14 cellular contexts compared by ENCODE assay signal in genomic region chr2:55865095-55865835, GRCh38. TPM values are rescaled to one million over a fixed set of nuclear protein-coding genes. Genes with fewer than 3 reads are reported as not detected.
A peak's percentile ranks its signal among the peaks of the same experiment; 100 is the strongest.
DNase-seq lines count a peak whose midpoint lies in the region; ATAC-seq, FAIRE-seq and TF ChIP-seq lines count a peak whose summit lies in the region.
"Had no signal": no experiment of that assay in that cellular context is flagged by ENCODE, and none has a peak within 500 bp of the region (broad histone marks: within the 10 kb centered on the region; RNA-seq: fewer than 3 reads in every experiment).

No MANE protein-coding gene starts in this region.

- H3K27ac ChIP-seq in A549, result peak overlapping the region; percentile 89 to 90
- no peak overlapping the region for H3K27ac ChIP-seq in PC-9
- H3K27ac ChIP-seq in coronary artery, result peak overlapping the region; percentile 81 to 91
- peak overlapping the region; percentile 52 for H3K27ac ChIP-seq in mesodermal cell (ENCODE audit: low read depth, low read length, severe bottlenecking)
- H3K27ac ChIP-seq in CD8-positive, alpha-beta T cell (ENCODE audit: low read depth, low read length), result no peak overlapping the region

- POLR2A ChIA-PET in A549 (lab: Yijun Ruan, JAX) (no interaction called here), PC-9 (lab: Charles Lee; ENCODE audit: unreplicated experiment) (no interaction called here)
- POLR2A ChIA-PET in CD8-positive, alpha-beta T cell (lab: Charles Lee), result no interaction called here

- 75% methylated on average over 2 of the region's 2 CpGs for WGBS in A549 (ENCODE audit: missing lambda C conversion rate)
- 86% methylated on average over 1 of the region's 2 CpGs; no CpG with 5 or more reads in 1 of the 2 experiments for WGBS in mesodermal cell (ENCODE audit: insufficient coverage in 2 of 2), 2 experiments

- H3K27ac Mint-ChIP-seq in CD8-positive, alpha-beta T cell, result no peak overlapping the region
- no peak overlapping the region for H3K27ac Mint-ChIP-seq in activated naive CD8-positive, alpha-beta T cell treated with anti-CD3 and anti-CD28 coated beads, Interleukin-2, amount 50 U/mL, for 24 hours
- H3K27ac Mint-ChIP-seq: activated CD4-positive, alpha-beta memory T cell treated with anti-CD3 and anti-CD28 coated beads, Interleukin-2, amount 10 ng/mL, durations not matched to agents 7 days and 5 days; activated T-cell treated with anti-CD3 and anti-CD28 coated beads, Interleukin-2, amount 50 U/mL, for 72 hours had no signal

- no peaks in the 10 kb centered on the region for H3K79me2 ChIP-seq in PC-9 (ENCODE audit: low read depth)

- H3K4me1 ChIP-seq in A549, result peaks cover 38% of the 10 kb centered on the region
- peaks cover 23% of the 10 kb centered on the region for H3K4me1 ChIP-seq in PC-9 (replicated peaks; ENCODE audit: insufficient read depth)
- peaks cover 26% of the 10 kb centered on the region for H3K4me1 ChIP-seq in mesodermal cell (ENCODE audit: control insufficient read depth, insufficient read depth, low read length, poor library complexity, severe bottlenecking)
- no peaks in the 10 kb centered on the region for H3K4me1 ChIP-seq in CD8-positive, alpha-beta T cell (ENCODE audit: insufficient read depth, low read length)

- H3K27me3 ChIP-seq in PC-9 (ENCODE audit: insufficient read depth, low read depth), result no peaks in the 10 kb centered on the region
- H3K27me3 ChIP-seq in CD8-positive, alpha-beta T cell (ENCODE audit: insufficient read depth, low read length), result no peaks in the 10 kb centered on the region

- no peaks in the 10 kb centered on the region for H3K36me3 Mint-ChIP-seq in CD8-positive, alpha-beta T cell
- no peaks in the 10 kb centered on the region for H3K36me3 Mint-ChIP-seq in activated naive CD8-positive, alpha-beta T cell treated with anti-CD3 and anti-CD28 coated beads, Interleukin-2, amount 50 U/mL, for 24 hours (ENCODE audit: low read depth)

- no peak for FAIRE-seq in A549 (lab: Jason Lieb, UNC)
- FAIRE-seq: frontal cortex had no signal

- no peaks in the 10 kb centered on the region for H3K4me1 Mint-ChIP-seq in CD8-positive, alpha-beta T cell (ENCODE audit: low read depth)
- H3K4me1 Mint-ChIP-seq in activated naive CD8-positive, alpha-beta T cell treated with anti-CD3 and anti-CD28 coated beads, Interleukin-2, amount 50 U/mL, for 24 hours, result no peaks in the 10 kb centered on the region
- H3K4me1 Mint-ChIP-seq: activated CD4-positive, alpha-beta memory T cell treated with anti-CD3 and anti-CD28 coated beads, Interleukin-2, amount 10 ng/mL, durations not matched to agents 7 days and 5 days had no signal

- peaks cover 2% of the 10 kb centered on the region for H3K9me3 Mint-ChIP-seq in CD8-positive, alpha-beta T cell
- H3K9me3 Mint-ChIP-seq in activated naive CD8-positive, alpha-beta T cell treated with anti-CD3 and anti-CD28 coated beads, Interleukin-2, amount 50 U/mL, for 24 hours, result no peaks in the 10 kb centered on the region
- H3K9me3 Mint-ChIP-seq: activated CD4-positive, alpha-beta memory T cell treated with anti-CD3 and anti-CD28 coated beads, Interleukin-2, amount 10 ng/mL, durations not matched to agents 7 days and 5 days; activated T-cell treated with anti-CD3 and anti-CD28 coated beads, Interleukin-2, amount 50 U/mL, for 72 hours had no signal

- no peaks in the 10 kb centered on the region for H4K20me1 ChIP-seq in PC-9 (ENCODE audit: insufficient read depth)

- intact Hi-C loops in PC-9 (cut with micrococcal nuclease; ENCODE audit: unreplicated experiment), result no loop called here
- intact Hi-C loops in CD8-positive, alpha-beta T cell (cut with DNase I, micrococcal nuclease), result no loop called here

- no peak overlapping the region for H3K4me3 ChIP-seq in A549
- no peak overlapping the region for H3K4me3 ChIP-seq in PC-9
- no peak overlapping the region for H3K4me3 ChIP-seq in coronary artery
- no peak overlapping the region for H3K4me3 ChIP-seq in mesodermal cell (ENCODE audit: extremely low read depth, insufficient read depth, low read length, poor library complexity, severe bottlenecking)
- no peak overlapping the region for H3K4me3 ChIP-seq in CD8-positive, alpha-beta T cell (ENCODE audit: low read depth, low read length)

- no peak for TF ChIP-seq POLR2A in A549 (IDR thresholded peaks at IDR 0.05; ENCODE audit: low read length)

- TF ChIP-seq RAD21 in A549 (conservative IDR thresholded peaks at IDR 0.05 in 1 of 2, IDR thresholded peaks at IDR 0.05 in 1 of 2), result no peak

- TF ChIP-seq EP300 in A549 (IDR thresholded peaks at IDR 0.05), result no peak

- no peaks in the 10 kb centered on the region for H3K36me3 ChIP-seq in PC-9 (ENCODE audit: low read depth)
- no peaks in the 10 kb centered on the region for H3K36me3 ChIP-seq in mesodermal cell (ENCODE audit: control insufficient read depth, insufficient read depth, low read length)
- no peaks in the 10 kb centered on the region for H3K36me3 ChIP-seq in CD8-positive, alpha-beta T cell (ENCODE audit: insufficient read depth, low read length)

- peaks cover 6% of the 10 kb centered on the region for H3K27me3 Mint-ChIP-seq in CD8-positive, alpha-beta T cell (ENCODE audit: low read depth)
- no peaks in the 10 kb centered on the region for H3K27me3 Mint-ChIP-seq in activated naive CD8-positive, alpha-beta T cell treated with anti-CD3 and anti-CD28 coated beads, Interleukin-2, amount 50 U/mL, for 24 hours
- H3K27me3 Mint-ChIP-seq: activated CD4-positive, alpha-beta memory T cell treated with anti-CD3 and anti-CD28 coated beads, Interleukin-2, amount 10 ng/mL, durations not matched to agents 7 days and 5 days had no signal

- no TSS peak for BruUV-seq in PC-9 (replicated peaks; lab: Mats Ljungman, UMichigan)

- H3K4me2 ChIP-seq in A549 (peak overlapping the region; percentile 32), PC-9 (no peak overlapping the region)

- H3F3A ChIP-seq in PC-9 (ENCODE audit: insufficient read depth, low read depth), result peaks cover 19% of the 10 kb centered on the region

- TF ChIP-seq CTCF in A549 (IDR thresholded peaks at IDR 0.05) (no peak), PC-9 (conservative IDR thresholded peaks at IDR 0.05) (no peak), coronary artery (IDR thresholded peaks at IDR 0.05) (no peak)
- no peak for TF ChIP-seq CTCF in CD8-positive, alpha-beta T cell (IDR thresholded peaks at IDR 0.05)

- H2AFZ ChIP-seq in PC-9, result peak overlapping the region; percentile 47; the same call in 1 of the 2 replicates

- DNase-seq in A549 (ENCODE audit: low read depth in 1 of 2, low spot score in 1 of 2), result peak in 1 of 2 experiments; percentile 41
- no peak for DNase-seq in PC-9
- no peak for DNase-seq in coronary artery (ENCODE audit: low spot score)
- no peak for DNase-seq in CD8-positive, alpha-beta T cell
- DNase-seq in H4 (ENCODE audit: low spot score), result no peak
- no peak for DNase-seq in NCI-H345 (lab: John Stamatoyannopoulos, UW)
- no peak for DNase-seq in activated naive CD8-positive, alpha-beta T cell treated with anti-CD3 and anti-CD28 coated beads, Interleukin-2, amount 50 U/mL, for 24 hours
- DNase-seq: activated CD4-positive, alpha-beta memory T cell treated with anti-CD3 and anti-CD28 coated beads, Interleukin-2, amount 10 ng/mL, durations not matched to agents 7 days and 5 days; activated T-cell treated with anti-CD3 and anti-CD28 coated beads, Interleukin-2, amount 50 U/mL, for 72 hours; midbrain; NCI-H1436 treated with DMSO at 0.1 percent for 48 hours; NCI-H510A had no signal

- H3K9me3 ChIP-seq in A549 (no peaks in the 10 kb centered on the region), PC-9 (ENCODE audit: insufficient read depth, low read depth) (no peaks in the 10 kb centered on the region), mesodermal cell (ENCODE audit: control insufficient read depth, low read length) (no peaks in the 10 kb centered on the region)
- H3K9me3 ChIP-seq in CD8-positive, alpha-beta T cell (ENCODE audit: low read length), result no peaks in the 10 kb centered on the region

- no peak overlapping the region for H3K4me3 Mint-ChIP-seq in CD8-positive, alpha-beta T cell
- no peak overlapping the region for H3K4me3 Mint-ChIP-seq in activated naive CD8-positive, alpha-beta T cell treated with anti-CD3 and anti-CD28 coated beads, Interleukin-2, amount 50 U/mL, for 24 hours
- H3K4me3 Mint-ChIP-seq: activated CD4-positive, alpha-beta memory T cell treated with anti-CD3 and anti-CD28 coated beads, Interleukin-2, amount 10 ng/mL, durations not matched to agents 7 days and 5 days; activated T-cell treated with anti-CD3 and anti-CD28 coated beads, Interleukin-2, amount 50 U/mL, for 72 hours had no signal

- CTCF ChIA-PET in A549 (lab: Yijun Ruan, JAX), result interaction anchor here (0.8 to 1.5 kb wide), 2 partner anchors 94 to 99 kb away, joined by 3 to 4 read pairs; no protein-coding TSS in a partner anchor
- CTCF ChIA-PET in PC-9 (lab: Charles Lee), result no interaction called here
- CTCF ChIA-PET in CD8-positive, alpha-beta T cell (lab: Charles Lee), result no interaction called here

- H3K9me2 ChIP-seq in PC-9 (ENCODE audit: insufficient read depth), result no peaks in the 10 kb centered on the region

- ATAC-seq in A549, result peak in 1 of 2 experiments; percentile 11; a peak in 2 of 6 replicates
- ATAC-seq in CD8-positive, alpha-beta T cell, result no peak
- no peak for ATAC-seq in activated naive CD8-positive, alpha-beta T cell treated with anti-CD3 and anti-CD28 coated beads, Interleukin-2, amount 50 U/mL, for 24 hours
- ATAC-seq: activated T-cell treated with anti-CD3 and anti-CD28 coated beads, Interleukin-2, amount 50 U/mL, for 72 hours had no signal

TF ChIP-seq in A549, 52 proteins besides CTCF, POLR2A, EP300 and RAD21:
- TF ChIP-seq JUN (IDR thresholded peaks at IDR 0.05) (no peak), FOSL2 (IDR thresholded peaks at IDR 0.05) (no peak), FOSL2 (CRISPR knock-in tag; IDR thresholded peaks at IDR 0.05) (peak; percentile 27; the same call in 1 of the 2 replicates), NR3C1 (IDR thresholded peaks at IDR 0.05) (no peak), CEBPB (IDR thresholded peaks at IDR 0.05) (0 out of 4 replicates have a peak, but pooled peaks of 1 of the 2 experiments have one; percentile 3), CHD2 (IDR thresholded peaks at IDR 0.05; ENCODE audit: low read length, partially characterized antibody) (no peak), TP53 (CRISPR knock-in tag; IDR thresholded peaks at IDR 0.05) (no peak), ZC3H11A (IDR thresholded peaks at IDR 0.05) (no peak), MYC (IDR thresholded peaks at IDR 0.05; ENCODE audit: borderline replicate concordance, low read length) (no peak)

RNA-seq across cellular contexts. Expression of gene EFEMP1, which starts 58.3 kb away (rescaled TPM):
- polyA plus RNA-seq in A549 (2011; rRNA removed), result 54.6 and 59.2 TPM in 2 replicates
- polyA plus RNA-seq in A549 (2012; cell fraction: cytosol; rRNA removed), result 43.0 and 48.8 TPM in 2 replicates
- 73.6 and 112 TPM in 2 replicates for polyA plus RNA-seq in A549 (2012; cell fraction: nucleus; rRNA removed)
- 48.5 to 66.6 TPM (median 49.0 TPM) in 3 replicates for polyA plus RNA-seq in A549 (2017; fragmentation: RNase III; extraction: RNeasy Plus Mini Kit Qiagen cat#74134 plus additional on column Dnase treatment)
- polyA minus RNA-seq in A549 (2011; rRNA and poly(A)+ RNA removed), result 44.0 and 49.4 TPM in 2 replicates
- 61.3 and 86.3 TPM in 2 replicates for total RNA-seq in PC-9 (2021)
- 12.9 TPM for polyA plus RNA-seq in mesodermal cell (2013, experiment 1 of 2)
- 13.2 TPM for polyA plus RNA-seq in mesodermal cell (2013, experiment 2 of 2)
- not detected for total RNA-seq in CD8-positive, alpha-beta T cell
- total RNA-seq in H4 (2014; rRNA removed; shearing (Covaris generic)), result 0.51 and 2.0 TPM in 2 replicates
- total RNA-seq: activated CD4-positive, alpha-beta memory T cell treated with anti-CD3 and anti-CD28 coated beads, Interleukin-2, amount 10 ng/mL, durations not matched to agents 7 days and 5 days; activated T-cell treated with anti-CD3 and anti-CD28 coated beads, Interleukin-2, amount 50 U/mL, for 72 hours had no signal

Comparison
In these comparisons a context has a peak if more than half of its experiments do, and no peak if none do; other contexts are left out.
1. H3K27ac ChIP-seq: peak in A549 (2 of 2), coronary artery (2 of 2) and mesodermal cell (single experiment); none in PC-9 (single experiment) and CD8-positive, alpha-beta T cell (single experiment).
2. RNA of gene EFEMP1, which starts 58.3 kb away (total RNA-seq): 61.3 to 86.3 TPM in PC-9; 0.51 to 2.0 TPM in H4 and not detected in CD8-positive, alpha-beta T cell; every median in the first group is over 10 times any median in the second.